In genomic region chr1:248873993-248874671, GRCh38 we compare ENCODE assay signal across 8 cellular contexts. TPM values are rescaled to one million over a fixed set of nuclear protein-coding genes. Genes with fewer than 3 reads are reported as not detected.
A peak's percentile ranks its signal among the peaks of the same experiment; 100 is the strongest.
DNase-seq lines count a peak whose midpoint lies in the region; ATAC-seq and TF ChIP-seq lines count a peak whose summit lies in the region.

No MANE protein-coding gene starts in this region.

- no peaks in the 10 kb centered on the region for H3K9me3 Mint-ChIP-seq in activated B cell treated with CpG ODN at 0.5 μM for 24 hours

- peaks cover 8% of the 10 kb centered on the region for H3K27me3 Mint-ChIP-seq in activated B cell treated with CpG ODN at 0.5 μM for 24 hours

- POLR2A ChIA-PET in activated B cell treated with CpG ODN at 0.5 μM for 24 hours (lab: Charles Lee), result interaction anchor here (0.8 to 3.8 kb wide), 6 partner anchors 9 to 48 kb away, joined by 3 to 68 read pairs (median 15); partner anchors contain the start of genes PGBD2, SH3BP5L, ZNF672 and ZNF692

- H3K4me3 Mint-ChIP-seq in activated B cell treated with CpG ODN at 0.5 μM for 24 hours, result peak overlapping the region; percentile 95

- peak overlapping the region; percentile 97 for H3K27ac Mint-ChIP-seq in activated B cell treated with CpG ODN at 0.5 μM for 24 hours

- H3K36me3 Mint-ChIP-seq in activated B cell treated with CpG ODN at 0.5 μM for 24 hours (ENCODE audit: low read depth), result peaks cover 11% of the 10 kb centered on the region

- no peak for TF ChIP-seq CTCF in activated B cell treated with CpG ODN at 0.5 μM for 24 hours (IDR thresholded peaks at IDR 0.05)
- no peak for TF ChIP-seq CTCF in GM10266 (IDR thresholded peaks at IDR 0.05; ENCODE audit: control insufficient read depth, insufficient read depth, low read depth, missing control alignments)

- peak; percentile 53 for DNase-seq in NCI-H2196 treated with DMSO at 0.1 percent for 48 hours (lab: John Stamatoyannopoulos, UW; ENCODE audit: unreplicated experiment)
- peak; percentile 83 for DNase-seq in activated B cell treated with CpG ODN at 0.5 μM for 24 hours
- peak; percentile 90 for DNase-seq in central memory CD4-positive, alpha-beta T cell
- peak; percentile 92 for DNase-seq in kidney tubule cell (ENCODE audit: low spot score)
- DNase-seq in stimulated activated CD4-positive, alpha-beta T cell treated with anti-CD3 and anti-CD28 coated beads, Interleukin-15, amount 100 ng/mL, for 24 hours, result peak; percentile 87
- DNase-seq in GM10266 (ENCODE audit: extremely low spot score), result no peak

- ATAC-seq in GM18867 (IDR thresholded peaks at IDR 0.05; ENCODE audit: unreplicated experiment) (peak; percentile 58), HG03108 (IDR thresholded peaks at IDR 0.05; ENCODE audit: unreplicated experiment) (peak; percentile 70), activated B cell treated with CpG ODN at 0.5 μM for 24 hours (ENCODE audit: low read depth) (peak; percentile 59)

- H3K4me1 Mint-ChIP-seq in activated B cell treated with CpG ODN at 0.5 μM for 24 hours, result peaks cover 19% of the 10 kb centered on the region

- CTCF ChIA-PET in activated B cell treated with CpG ODN at 0.5 μM for 24 hours (lab: Charles Lee), result interaction anchor here (1.2 to 2.0 kb wide), 3 partner anchors 9 to 16 kb away, joined by 3 to 7 read pairs (median 5); partner anchors contain the start of gene ZNF692

- intact Hi-C loops in activated B cell treated with CpG ODN at 0.5 μM for 24 hours (cut with micrococcal nuclease), result loop anchor here (1.0 kb wide), 6 partner anchors 11 to 255 kb away; partner anchors contain the start of genes PGBD2 and ZNF692

RNA-seq across cellular contexts. Expression of gene ZNF692, which starts 15.2 kb away (rescaled TPM):
- 36.4 and 40.3 TPM in 2 replicates for total RNA-seq in activated B cell treated with CpG ODN at 0.5 μM for 24 hours

RNA-seq across cellular contexts. Expression of gene PGBD2, which starts 31.9 kb away (rescaled TPM):
- 12.3 and 13.4 TPM in 2 replicates for total RNA-seq in activated B cell treated with CpG ODN at 0.5 μM for 24 hours

RNA-seq across cellular contexts. Expression of gene ZNF672, which starts 36.1 kb away (rescaled TPM):
- 47.0 and 52.2 TPM in 2 replicates for total RNA-seq in activated B cell treated with CpG ODN at 0.5 μM for 24 hours

RNA-seq across cellular contexts. Expression of gene SH3BP5L, which starts 48.4 kb away (rescaled TPM):
- total RNA-seq in activated B cell treated with CpG ODN at 0.5 μM for 24 hours, result 26.3 and 27.3 TPM in 2 replicates
